In the genomic region with DNA sequence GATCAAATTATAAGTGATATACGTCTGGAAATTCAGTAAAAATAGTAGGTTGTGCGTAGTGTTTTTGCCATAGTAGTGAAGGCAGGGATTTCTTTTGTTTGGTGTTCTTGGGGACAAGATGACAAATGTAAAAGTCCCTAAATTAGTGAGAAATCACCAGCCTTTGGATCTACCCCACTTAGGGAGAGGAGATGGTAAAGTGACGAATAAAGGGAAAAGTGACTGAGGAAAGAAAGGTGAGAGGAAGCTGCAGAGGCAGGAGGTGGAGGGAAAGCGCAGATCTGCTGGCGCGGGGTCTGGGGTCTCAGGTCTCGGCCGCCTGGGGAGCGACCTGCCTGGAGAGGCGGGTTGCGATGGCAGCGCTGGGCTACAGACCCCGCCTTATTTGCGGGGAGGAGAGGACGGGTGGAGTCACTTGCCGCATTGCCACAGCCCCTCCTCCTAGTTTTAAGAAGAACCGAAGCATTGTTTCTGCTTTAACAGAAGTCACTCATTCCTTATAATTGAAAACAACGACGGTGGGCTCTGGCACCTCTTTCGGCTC, we compare ENCODE assay signal across 16 cellular contexts. TPM values are rescaled to one million over a fixed set of nuclear protein-coding genes. Genes with fewer than 3 reads are reported as not detected.
DNase-seq lines count a peak whose midpoint lies in the region; ATAC-seq and TF ChIP-seq lines count a peak whose summit lies in the region.
"Had no signal": no experiment of that assay in that cellular context is flagged by ENCODE, and none has a peak within 500 bp of the region (broad histone marks: within the 10 kb centered on the region; RNA-seq: fewer than 3 reads in every experiment).

No MANE protein-coding gene starts in this region.

- H3K4ac ChIP-seq in mesenchymal stem cell (ENCODE audit: low read depth in 1 of 2, low read length in 2 of 2) = peak overlapping the region in 1 of 2 experiments; percentile 26

- peak overlapping the region; percentile 20 for H3K4me3 Mint-ChIP-seq in Calu3 (ENCODE audit: low read depth, unreplicated experiment)
- no peak overlapping the region for H3K4me3 Mint-ChIP-seq in stimulated activated memory B cell treated with anti-CD40 and anti-IgM and Interleukin-4, amounts not matched to agents 10 μg/mL and 1 μg/mL and 100 μg/mL, for 72 hours
- no peak overlapping the region for H3K4me3 Mint-ChIP-seq in activated CD4-positive, alpha-beta T cell treated with anti-CD3 and anti-CD28 coated beads, Interleukin-2, amount 10 ng/mL, durations not matched to agents 7 days and 5 days

- H2BK5ac ChIP-seq in mesenchymal stem cell (ENCODE audit: low read depth, low read length, poor library complexity, severe bottlenecking) = no peak overlapping the region

- H3K27me3 Mint-ChIP-seq in Calu3 (ENCODE audit: unreplicated experiment) = peaks cover 7% of the 10 kb centered on the region
- H3K27me3 Mint-ChIP-seq in stimulated activated memory B cell treated with anti-CD40 and anti-IgM and Interleukin-4, amounts not matched to agents 10 μg/mL and 1 μg/mL and 100 μg/mL, for 72 hours = peaks cover 47% of the 10 kb centered on the region
- peaks cover 74% of the 10 kb centered on the region for H3K27me3 Mint-ChIP-seq in activated CD4-positive, alpha-beta T cell treated with anti-CD3 and anti-CD28 coated beads, Interleukin-2, amount 10 ng/mL, durations not matched to agents 7 days and 5 days

- CTCF ChIA-PET in Calu3 (lab: Charles Lee) = no interaction called here
- CTCF ChIA-PET in activated CD4-positive, alpha-beta T cell treated with anti-CD3 and anti-CD28 coated beads, Interleukin-2, amount 10 ng/mL, durations not matched to agents 7 days and 5 days (lab: Charles Lee) = no interaction called here

- H2BK15ac ChIP-seq in mesenchymal stem cell (ENCODE audit: low read depth, poor library complexity, severe bottlenecking) = no peak overlapping the region

- H3K4me1 Mint-ChIP-seq in Calu3 (ENCODE audit: low read depth, unreplicated experiment) = no peaks in the 10 kb centered on the region
- H3K4me1 Mint-ChIP-seq in stimulated activated memory B cell treated with anti-CD40 and anti-IgM and Interleukin-4, amounts not matched to agents 10 μg/mL and 1 μg/mL and 100 μg/mL, for 72 hours = peaks cover 6% of the 10 kb centered on the region
- H3K4me1 Mint-ChIP-seq in activated CD4-positive, alpha-beta T cell treated with anti-CD3 and anti-CD28 coated beads, Interleukin-2, amount 10 ng/mL, durations not matched to agents 7 days and 5 days = peaks cover 24% of the 10 kb centered on the region

- H3K9me3 ChIP-seq in HUES48 (ENCODE audit: control insufficient read depth, insufficient read depth, low read length) (no peaks in the 10 kb centered on the region), mesenchymal stem cell (ENCODE audit: control insufficient read depth, low read length) (peaks cover 4% of the 10 kb centered on the region)
- H3K9me3 ChIP-seq: adrenal gland had no signal

- H3K36me3 ChIP-seq in HUES48 (ENCODE audit: control insufficient read depth, insufficient read depth, low read length) = no peaks in the 10 kb centered on the region
- H3K36me3 ChIP-seq in mesenchymal stem cell (ENCODE audit: control insufficient read depth in 1 of 2, insufficient read depth in 2 of 2, low read depth in 1 of 2, low read length in 2 of 2) = no peaks in the 10 kb centered on the region
- H3K36me3 ChIP-seq: adrenal gland had no signal

- no peak overlapping the region for H3K27ac Mint-ChIP-seq in Calu3 (ENCODE audit: unreplicated experiment)
- no peak overlapping the region for H3K27ac Mint-ChIP-seq in stimulated activated memory B cell treated with anti-CD40 and anti-IgM and Interleukin-4, amounts not matched to agents 10 μg/mL and 1 μg/mL and 100 μg/mL, for 72 hours
- H3K27ac Mint-ChIP-seq in activated CD4-positive, alpha-beta T cell treated with anti-CD3 and anti-CD28 coated beads, Interleukin-2, amount 10 ng/mL, durations not matched to agents 7 days and 5 days = no peak overlapping the region

- H3K27me3 ChIP-seq in HUES48 (ENCODE audit: control insufficient read depth, insufficient read depth, low read length) (no peaks in the 10 kb centered on the region), mesenchymal stem cell (ENCODE audit: control insufficient read depth in 1 of 2, insufficient read depth in 1 of 2, low read length in 2 of 2) (peaks cover 23 to 85% of the 10 kb centered on the region in 2 experiments)

- H3K4me3 ChIP-seq in HUES48 (ENCODE audit: low read depth, low read length) (peak overlapping the region; percentile 92), mesenchymal stem cell (ENCODE audit: insufficient read depth in 1 of 2, low read depth in 1 of 2, low read length in 2 of 2) (peak overlapping the region in 1 of 2 experiments; percentile 36)
- H3K4me3 ChIP-seq: adrenal gland had no signal

- ATAC-seq in HG02870 (IDR thresholded peaks at IDR 0.05; ENCODE audit: unreplicated experiment) (no peak), HG03520 (IDR thresholded peaks at IDR 0.05; ENCODE audit: unreplicated experiment) (no peak)
- ATAC-seq in stimulated activated memory B cell treated with anti-CD40 and anti-IgM and Interleukin-4, amounts not matched to agents 10 μg/mL and 1 μg/mL and 100 μg/mL, for 72 hours = no peak
- ATAC-seq: PC-3 had no signal

- H3K23ac ChIP-seq in mesenchymal stem cell (ENCODE audit: low read length in 2 of 2) = no peak overlapping the region

- DNase-seq in Calu3 = no peak
- DNase-seq in cerebellar cortex (ENCODE audit: low spot score) = peak; percentile 70
- peak; percentile 57 for DNase-seq in mesenchymal stem cell
- DNase-seq in activated CD4-positive, alpha-beta T cell treated with anti-CD3 and anti-CD28 coated beads, Interleukin-2, amount 10 ng/mL, durations not matched to agents 7 days and 5 days = no peak
- DNase-seq: activated CD4-positive, alpha-beta T cell treated with anti-CD3 and anti-CD28 coated beads for 1 hour; activated T-cell treated with anti-CD3 and anti-CD28 coated beads for 4 hours; adrenal gland; kidney; NCI-H1092 treated with DMSO at 0.1 percent for 48 hours; PC-3 had no signal

- no TSS peak for BruUV-seq in Calu3 (replicated peaks; lab: Mats Ljungman, UMichigan)

- H3K9me3 Mint-ChIP-seq in Calu3 (ENCODE audit: low read depth, unreplicated experiment) = peaks cover 4% of the 10 kb centered on the region
- peaks cover 3% of the 10 kb centered on the region for H3K9me3 Mint-ChIP-seq in stimulated activated memory B cell treated with anti-CD40 and anti-IgM and Interleukin-4, amounts not matched to agents 10 μg/mL and 1 μg/mL and 100 μg/mL, for 72 hours
- peaks cover 4% of the 10 kb centered on the region for H3K9me3 Mint-ChIP-seq in activated CD4-positive, alpha-beta T cell treated with anti-CD3 and anti-CD28 coated beads, Interleukin-2, amount 10 ng/mL, durations not matched to agents 7 days and 5 days

- peak overlapping the region; percentile 43 to 90 for H3K18ac ChIP-seq in mesenchymal stem cell (ENCODE audit: low read depth in 1 of 2, low read length in 2 of 2)

- POLR2A ChIA-PET in activated CD4-positive, alpha-beta T cell treated with anti-CD3 and anti-CD28 coated beads, Interleukin-2, amount 10 ng/mL, durations not matched to agents 7 days and 5 days (lab: Charles Lee) = no interaction called here

- H4K91ac ChIP-seq in mesenchymal stem cell (ENCODE audit: low read length) = peak overlapping the region; percentile 39

- TF ChIP-seq CTCF in Calu3 (IDR thresholded peaks at IDR 0.05; ENCODE audit: unreplicated experiment) = no peak

- no peak overlapping the region for H4K8ac ChIP-seq in mesenchymal stem cell (ENCODE audit: low read length)

- peak overlapping the region in 1 of 2 experiments; percentile 54 for H2BK12ac ChIP-seq in mesenchymal stem cell (ENCODE audit: low read length in 2 of 2)

- H3K4me1 ChIP-seq in HUES48 (ENCODE audit: control insufficient read depth, insufficient read depth, low read length) = peaks cover 58% of the 10 kb centered on the region
- H3K4me1 ChIP-seq in mesenchymal stem cell (ENCODE audit: control insufficient read depth, insufficient read depth, low read depth, low read length) = peaks cover 5% of the 10 kb centered on the region
- H3K4me1 ChIP-seq: adrenal gland had no signal

- peak overlapping the region; percentile 73 for H2BK120ac ChIP-seq in mesenchymal stem cell (ENCODE audit: low read depth, low read length)

- H2AFZ ChIP-seq in mesenchymal stem cell (ENCODE audit: low read depth, low read length) = no peak overlapping the region

- H3K36me3 Mint-ChIP-seq in Calu3 (ENCODE audit: insufficient read depth, unreplicated experiment) = no peaks in the 10 kb centered on the region
- no peaks in the 10 kb centered on the region for H3K36me3 Mint-ChIP-seq in stimulated activated memory B cell treated with anti-CD40 and anti-IgM and Interleukin-4, amounts not matched to agents 10 μg/mL and 1 μg/mL and 100 μg/mL, for 72 hours
- H3K36me3 Mint-ChIP-seq in activated CD4-positive, alpha-beta T cell treated with anti-CD3 and anti-CD28 coated beads, Interleukin-2, amount 10 ng/mL, durations not matched to agents 7 days and 5 days (ENCODE audit: low read depth) = peaks cover 5% of the 10 kb centered on the region

- no peak overlapping the region for H3K14ac ChIP-seq in mesenchymal stem cell (ENCODE audit: low read length in 2 of 2)

- peak overlapping the region; percentile 90 for H3K9ac ChIP-seq in HUES48 (ENCODE audit: low read depth, low read length)
- no peak overlapping the region for H3K9ac ChIP-seq in mesenchymal stem cell (ENCODE audit: low read length)

- WGBS in mesenchymal stem cell = under 1% methylated on average over 12 of the region's 20 CpGs

- no peak overlapping the region for H2AK5ac ChIP-seq in mesenchymal stem cell (ENCODE audit: low read length, severe bottlenecking)

- H3K27ac ChIP-seq in HUES48 (ENCODE audit: low read depth, low read length) (peak overlapping the region; percentile 100), mesenchymal stem cell (ENCODE audit: low read length, poor library complexity, severe bottlenecking) (no peak overlapping the region)
- H3K27ac ChIP-seq: adrenal gland had no signal

- H3K79me1 ChIP-seq in mesenchymal stem cell (replicated peaks; ENCODE audit: low read length, poor library complexity, severe bottlenecking) = no peaks in the 10 kb centered on the region

- intact Hi-C loops in Calu3 (cut with micrococcal nuclease; ENCODE audit: unreplicated experiment) = no loop called here

- H3K4me2 ChIP-seq in mesenchymal stem cell (ENCODE audit: low read length, poor library complexity, severe bottlenecking) = peak overlapping the region; percentile 53

RNA-seq across cellular contexts. Expression of gene LIN28B, which starts 3.4 kb away (rescaled TPM):
- not detected in 2 replicates for total RNA-seq in Calu3 (2022)
- polyA plus RNA-seq in mesenchymal stem cell (2013, experiment 1 of 2) = 7.0 TPM
- polyA plus RNA-seq in mesenchymal stem cell (2013, experiment 2 of 2) = 7.0 TPM
- total RNA-seq in activated CD4-positive, alpha-beta T cell treated with anti-CD3 and anti-CD28 coated beads, Interleukin-2, amount 10 ng/mL, durations not matched to agents 7 days and 5 days = not detected
- total RNA-seq: kidney, mononuclear cell, posterior vena cava had no signal

Comparison
In these comparisons a context has a peak if more than half of its experiments do, and no peak if none do; other contexts are left out.
1. DNase-seq: peak in cerebellar cortex (single experiment) and mesenchymal stem cell (single experiment); none in Calu3 (single experiment) and activated CD4-positive, alpha-beta T cell treated with anti-CD3 and anti-CD28 coated beads, Interleukin-2, amount 10 ng/mL, durations not matched to agents 7 days and 5 days (single experiment).